9 cellular contexts compared by ENCODE assay signal in genomic region chr16:84294196-84295142, GRCh38. TPM values are rescaled to one million over a fixed set of nuclear protein-coding genes. Genes with fewer than 3 reads are reported as not detected.
DNase-seq lines count a peak whose midpoint lies in the region; ATAC-seq and TF ChIP-seq lines count a peak whose summit lies in the region.
"Had no signal": no experiment of that assay in that cellular context is flagged by ENCODE, and none has a peak within 500 bp of the region (broad histone marks: within the 10 kb centered on the region; RNA-seq: fewer than 3 reads in every experiment).

Gene WFDC1, plus strand, starts transcription at chr16:84294878. Its CDS starts 94 bp downstream, at chr16:84294972.

- intact Hi-C loops in adrenal gland (cut with DNase I), result no loop called here

- H3K9me3 ChIP-seq in GM23248 (ENCODE audit: low read depth) (no peaks in the 10 kb centered on the region), adrenal gland (replicated peaks in 1 of 3) (no peaks in the 10 kb centered on the region)

- peak within 1 kb of the TSS; percentile 40 for H2AFZ ChIP-seq in GM23248

- no peaks in the 10 kb centered on the region for H3K9me2 ChIP-seq in GM23248 (ENCODE audit: insufficient read depth)

- H3K27ac ChIP-seq in GM23248 (no peak within 1 kb of the TSS), adrenal gland (peak within 1 kb of the TSS in 4 of 5 donors; percentile 10 to 91 (median 46))

- ATAC-seq in GM19035 (IDR thresholded peaks at IDR 0.05; ENCODE audit: unreplicated experiment), result no peak

- TF ChIP-seq CTCF in adrenal gland (IDR thresholded peaks at IDR 0.05), result no peak

- no peak within 1 kb of the TSS; the same call in 1 of the 2 replicates for H3K9ac ChIP-seq in GM23248

- no peaks in the 10 kb centered on the region for H3F3A ChIP-seq in GM23248 (ENCODE audit: insufficient read depth)

- H3K79me2 ChIP-seq in GM23248 (ENCODE audit: insufficient read depth), result no peaks in the 10 kb centered on the region

- peak within 1 kb of the TSS; percentile 45 for H3K4me3 ChIP-seq in GM23248
- peak within 1 kb of the TSS in 1 of 4 donors; percentile 48 for H3K4me3 ChIP-seq in adrenal gland
- peak within 1 kb of the TSS; percentile 23 for H3K4me3 ChIP-seq in skeletal muscle cell (ENCODE audit: low read depth, low read length)

- in situ Hi-C loops in GM23248 (cut with MboI), result no loop called here

- 15 to 16% methylated on average over 39 of the region's 39 CpGs for WGBS in GM23248 (ENCODE audit: low coverage in 1 of 2, low lambda C conversion rate in 2 of 2, missing lambda C conversion rate in 2 of 2), 2 experiments
- 18 to 32% (median 23%) methylated on average over 17 to 39 of the region's 39 CpGs for WGBS in adrenal gland, 4 donors

- peaks cover 22% of the 10 kb centered on the region for H3K27me3 ChIP-seq in GM23248 (replicated peaks; ENCODE audit: insufficient read depth)
- no peaks in the 10 kb centered on the region for H3K27me3 ChIP-seq in adrenal gland

- no peaks in the 10 kb centered on the region for H4K20me1 ChIP-seq in GM23248 (ENCODE audit: insufficient read depth)

- H3K4me2 ChIP-seq in GM23248 (ENCODE audit: unreplicated experiment), result peak within 1 kb of the TSS; percentile 71

- peak in 1 of 2 donors; percentile 20 for TF ChIP-seq POLR2A in adrenal gland (IDR thresholded peaks at IDR 0.05)

- H3K4me1 ChIP-seq in GM23248 (ENCODE audit: insufficient read depth) (peaks cover 7% of the 10 kb centered on the region; the same call in 1 of the 2 replicates), adrenal gland (replicated peaks in 1 of 2) (no peaks in the 10 kb centered on the region)

- peak; percentile 70 for DNase-seq in GM23248
- DNase-seq in adrenal gland, result peak in 5 of 7 donors; percentile 6 to 67 (median 44)
- DNase-seq in iPS-NIHi11 (ENCODE audit: low spot score), result peak; percentile 31
- no peak for DNase-seq in skeletal muscle cell (ENCODE audit: low read depth)
- no peak for DNase-seq in NCI-H2081 (lab: John Stamatoyannopoulos, UW)
- DNase-seq in NCI-H2171 (lab: John Stamatoyannopoulos, UW), result no peak
- no peak for DNase-seq in NCI-H2029 (lab: John Stamatoyannopoulos, UW)
- DNase-seq: activated CD4-positive, CD25-positive, alpha-beta regulatory T cell treated with anti-CD3 and anti-CD28 coated beads, Interleukin-2, amount 50 U/mL, for 72 hours had no signal

- H3K36me3 ChIP-seq in GM23248 (ENCODE audit: low read depth) (no peaks in the 10 kb centered on the region), adrenal gland (replicated peaks in 1 of 2) (no peaks in the 10 kb centered on the region)

RNA-seq across cellular contexts. Expression of gene WFDC1, which starts in this region (rescaled TPM):
- 0.13 and 0.76 TPM in 2 replicates for total RNA-seq in GM23248 (2014; rRNA removed; shearing (Covaris generic))
- polyA plus RNA-seq in GM23248 (2016; fragmentation: Nextera tagmentation; extraction: Ambion mirVana) (0.35 and 0.87 TPM in 2 replicates), adrenal gland (10 to 100 TPM; 17.8 to 69.5 (median 42.1) TPM)
- 100 to 1,000 TPM in 1 of 8 donors, 10 to 100 TPM in 7; 12.9 to 284 (median 49.3) TPM for total RNA-seq in adrenal gland

Comparison
In these comparisons a context has a peak if more than half of its experiments do, and no peak if none do; other contexts are left out.
1. RNA of gene WFDC1 (polyA plus RNA-seq): 17.8 to 69.5 TPM in adrenal gland; 0.35 to 0.87 TPM in GM23248; every median in the first group is over 10 times any median in the second.
2. Peak in DNase-seq, H3K4me3 ChIP-seq and H3K4me2 ChIP-seq in GM23248; RNA of the gene not detected or under 1 TPM.
3. DNase-seq: peak in adrenal gland (5 of 7) and iPS-NIHi11 (single experiment); none in skeletal muscle cell (single experiment), NCI-H2081 (0 of 2), NCI-H2171 (single experiment) and NCI-H2029 (single experiment).